In the genomic region with DNA sequence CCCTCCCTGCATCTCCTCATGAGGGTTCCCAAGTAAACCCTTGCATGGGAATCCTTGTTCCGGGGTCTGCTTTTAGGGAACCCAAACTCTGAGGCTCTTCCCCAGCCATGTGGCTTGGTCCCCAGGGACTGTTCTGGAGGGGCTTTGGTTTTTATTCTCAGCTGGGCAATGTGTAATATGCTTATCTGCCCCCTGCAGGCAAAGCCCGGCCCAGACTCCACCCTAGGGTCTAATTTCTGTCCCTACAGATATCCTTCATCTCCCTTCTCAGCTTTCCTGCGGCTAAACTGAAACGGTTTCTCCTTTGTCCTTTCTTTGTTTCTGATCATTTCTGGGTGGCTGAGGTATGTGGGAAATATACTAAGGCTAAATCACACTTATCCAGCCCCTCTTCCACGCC, we compare ENCODE assay signal across 19 cellular contexts. TPM values are rescaled to one million over a fixed set of nuclear protein-coding genes. Genes with fewer than 3 reads are reported as not detected.
DNase-seq lines count a peak whose midpoint lies in the region; TF ChIP-seq lines count a peak whose summit lies in the region.
"Had no signal": no experiment of that assay in that cellular context is flagged by ENCODE, and none has a peak within 500 bp of the region (broad histone marks: within the 10 kb centered on the region; RNA-seq: fewer than 3 reads in every experiment).

No MANE protein-coding gene starts in this region.

- H3K4me3 Mint-ChIP-seq in type B pancreatic cell: no peak overlapping the region
- H3K4me3 Mint-ChIP-seq: activated CD8-positive, alpha-beta T cell treated with anti-CD3 and anti-CD28 coated beads, Interleukin-2, amount 10 ng/mL, durations not matched to agents 7 days and 5 days; dendritic cell treated with granulocyte-macrophage colony-stimulating factor and Interleukin-4, amounts not matched to agents 40 ng/mL and 50 ng/mL, for 4 days had no signal

- no peak overlapping the region for H3K27ac Mint-ChIP-seq in type B pancreatic cell
- H3K27ac Mint-ChIP-seq: activated CD8-positive, alpha-beta T cell treated with anti-CD3 and anti-CD28 coated beads, Interleukin-2, amount 10 ng/mL, durations not matched to agents 7 days and 5 days; activated T-helper 2 cell treated with anti-CD3 and anti-CD28 coated beads, Interferon-gamma antibody, Interleukin-2, Interleukin-4, amounts not matched to agents 10 μg/mL and 5 μg/mL and 100 μg/mL, durations not matched to agents 14 hours and 24 hours and 36 hours; CD4-positive, alpha-beta T cell; dendritic cell treated with granulocyte-macrophage colony-stimulating factor and Interleukin-4, amounts not matched to agents 40 ng/mL and 50 ng/mL, for 4 days had no signal

- H3K4me3 ChIP-seq in NB4 (ENCODE audit: low read depth, low read length) (no peak overlapping the region), WERI-Rb-1 (ENCODE audit: low read depth, low read length) (no peak overlapping the region), neuronal stem cell (ENCODE audit: low read length in 2 of 2) (no peak overlapping the region)
- H3K4me3 ChIP-seq: MG63, mucosa of descending colon, SJSA1 had no signal

- DNase-seq in DMS 273 (lab: John Stamatoyannopoulos, UW; ENCODE audit: unreplicated experiment): peak; percentile 23
- no peak for DNase-seq in DMS 273 treated with DMSO at 0.1 percent for 48 hours (lab: John Stamatoyannopoulos, UW)
- DNase-seq in NB4 (ENCODE audit: low read depth): peak; percentile 38
- DNase-seq in WERI-Rb-1: peak; percentile 24
- DNase-seq in neuronal stem cell (ENCODE audit: low spot score): no peak
- no peak for DNase-seq in G401 (ENCODE audit: low spot score)
- no peak for DNase-seq in activated CD4-positive, CD25-positive, alpha-beta regulatory T cell (lab: John Stamatoyannopoulos, UW)
- no peak for DNase-seq in type B pancreatic cell (ENCODE audit: extremely low spot score, unreplicated experiment)
- DNase-seq: activated CD8-positive, alpha-beta T cell treated with anti-CD3 and anti-CD28 coated beads, Interleukin-2, amount 10 ng/mL, durations not matched to agents 7 days and 5 days; CD4-positive, alpha-beta T cell; left colon; MG63; mucosa of descending colon; NK-92 treated with Interleukin-12 subunit alpha and Interleukin-12 subunit beta, amount 100 ng/mL, for 24 hours; stimulated activated CD4-positive, alpha-beta T cell treated with anti-CD3 and anti-CD28 coated beads, Interleukin-12 subunit alpha, Interleukin-12 subunit beta, amount 100 ng/mL, for 4 hours had no signal

- no CpG with 5 or more reads among the region's 5 CpGs for WGBS in neuronal stem cell (ENCODE audit: extremely low coverage in 2 of 2, insufficient read length in 2 of 2, insufficient replicate concordance in 1 of 2), 2 donors

- no peak overlapping the region for H3K9ac ChIP-seq in neuronal stem cell (ENCODE audit: low read depth, low read length, poor library complexity)

- H3K27ac ChIP-seq in WERI-Rb-1 (no peak overlapping the region), neuronal stem cell (replicated peaks; ENCODE audit: low read length) (no peak overlapping the region)
- H3K27ac ChIP-seq: 22Rv1, SJSA1 had no signal

- no peak overlapping the region for H2BK15ac ChIP-seq in neuronal stem cell (ENCODE audit: low read length)

- H3K9me3 Mint-ChIP-seq in type B pancreatic cell: peaks cover 13% of the 10 kb centered on the region
- H3K9me3 Mint-ChIP-seq: CD4-positive, alpha-beta T cell had no signal

- H2BK120ac ChIP-seq in neuronal stem cell (ENCODE audit: low read depth, low read length): no peak overlapping the region

- H3K36me3 ChIP-seq in WERI-Rb-1 (no peaks in the 10 kb centered on the region), neuronal stem cell (replicated peaks in 1 of 2; ENCODE audit: control insufficient read depth in 2 of 2, insufficient read depth in 2 of 2, low read length in 2 of 2) (no peaks in the 10 kb centered on the region)
- H3K36me3 ChIP-seq: MG63, SJSA1 had no signal

- no peak overlapping the region for H3K4ac ChIP-seq in neuronal stem cell (ENCODE audit: low read length)

- H4K91ac ChIP-seq in neuronal stem cell (ENCODE audit: low read depth, low read length, poor library complexity): no peak overlapping the region

- no peak overlapping the region for H3K18ac ChIP-seq in neuronal stem cell (ENCODE audit: low read length)

- H3K9me3 ChIP-seq in WERI-Rb-1 (ENCODE audit: severe bottlenecking) (peaks cover 13% of the 10 kb centered on the region), neuronal stem cell (replicated peaks in 1 of 2; ENCODE audit: control insufficient read depth in 2 of 2, insufficient read depth in 1 of 2, low read depth in 1 of 2, low read length in 2 of 2) (peaks cover 7 to 10% of the 10 kb centered on the region in 2 donors)

- no peak overlapping the region for H4K8ac ChIP-seq in neuronal stem cell (ENCODE audit: low read depth, low read length)

- H2AFZ ChIP-seq in neuronal stem cell (ENCODE audit: low read length): no peak overlapping the region

- H3K27me3 ChIP-seq in WERI-Rb-1 (ENCODE audit: insufficient read depth, low read depth, severe bottlenecking): peaks cover 12% of the 10 kb centered on the region
- H3K27me3 ChIP-seq in neuronal stem cell (ENCODE audit: control insufficient read depth in 3 of 3, insufficient read depth in 3 of 3, low read depth in 1 of 3, low read length in 3 of 3): peaks cover 0 to 5% (median 1%) of the 10 kb centered on the region in 3 experiments

- no peak overlapping the region for H3K14ac ChIP-seq in neuronal stem cell (ENCODE audit: low read length)

- no peaks in the 10 kb centered on the region for H3K36me3 Mint-ChIP-seq in type B pancreatic cell

- H2BK12ac ChIP-seq in neuronal stem cell (ENCODE audit: low read length): no peak overlapping the region

- TF ChIP-seq CTCF in NB4 (IDR thresholded peaks at IDR 0.05; ENCODE audit: low read depth, low read length) (peak; percentile 33), WERI-Rb-1 (IDR thresholded peaks at IDR 0.05; ENCODE audit: low read depth, low read length) (peak; percentile 31; the same call in 1 of the 2 replicates), type B pancreatic cell (conservative IDR thresholded peaks at IDR 0.05) (no peak)

- peaks cover 5% of the 10 kb centered on the region for H3K4me1 Mint-ChIP-seq in type B pancreatic cell (ENCODE audit: unreplicated experiment)

- peaks cover 0 to 4% of the 10 kb centered on the region in 2 donors for H3K4me1 ChIP-seq in neuronal stem cell (ENCODE audit: control insufficient read depth in 2 of 2, insufficient read depth in 1 of 2, low read depth in 1 of 2, low read length in 2 of 2)

- no peaks in the 10 kb centered on the region for H3K79me1 ChIP-seq in neuronal stem cell (ENCODE audit: low read depth, low read length)

- no peak for TF ChIP-seq POLR2A in NB4 (IDR thresholded peaks at IDR 0.05; ENCODE audit: extremely low read depth, insufficient read length)

- no peak overlapping the region for H3K4me2 ChIP-seq in neuronal stem cell (ENCODE audit: insufficient read depth, low read length, poor library complexity, severe bottlenecking)

- peaks cover 43% of the 10 kb centered on the region for H3K27me3 Mint-ChIP-seq in type B pancreatic cell

- in situ Hi-C loops in G401 (cut with HindIII; ENCODE audit: low sequenced_read_pairs): no loop called here

- no peak overlapping the region for H2BK5ac ChIP-seq in neuronal stem cell (ENCODE audit: low read length)

- H2AK5ac ChIP-seq in neuronal stem cell (ENCODE audit: low read depth, low read length): no peak overlapping the region

- H3K23ac ChIP-seq in neuronal stem cell (ENCODE audit: low read depth, low read length, poor library complexity): peak overlapping the region; percentile 36

RNA-seq across cellular contexts. Expression of gene TST, which starts 37.1 kb away (rescaled TPM):
- polyA plus RNA-seq in neuronal stem cell (2013, experiment 1 of 2): 29.6 TPM
- polyA plus RNA-seq in neuronal stem cell (2013, experiment 2 of 2): 29.3 TPM
- total RNA-seq in G401 (2014; rRNA removed; shearing (Covaris generic)): 43.2 and 58.2 TPM in 2 replicates
- 30.8 and 34.0 TPM in 2 replicates for total RNA-seq in type B pancreatic cell (ENCODE audit: low replicate concordance)
- total RNA-seq: CD4-positive, alpha-beta T cell had no signal

RNA-seq across cellular contexts. Expression of gene MPST, which starts 37.4 kb away (rescaled TPM):
- polyA plus RNA-seq in neuronal stem cell (2013, experiment 1 of 2): 164 TPM
- polyA plus RNA-seq in neuronal stem cell (2013, experiment 2 of 2): 164 TPM
- 177 and 203 TPM in 2 replicates for total RNA-seq in G401 (2014; rRNA removed; shearing (Covaris generic))
- total RNA-seq in type B pancreatic cell (ENCODE audit: low replicate concordance): 56.6 and 71.3 TPM in 2 replicates

Comparison
In these comparisons a context has a peak if more than half of its experiments do, and no peak if none do; other contexts are left out.
1. DNase-seq: peak in DMS 273 (single experiment), NB4 (single experiment) and WERI-Rb-1 (single experiment); none in DMS 273 treated with DMSO at 0.1 percent for 48 hours (single experiment), neuronal stem cell (single experiment), G401 (single experiment), activated CD4-positive, CD25-positive, alpha-beta regulatory T cell (0 of 4) and type B pancreatic cell (single experiment).